In the genomic region with DNA sequence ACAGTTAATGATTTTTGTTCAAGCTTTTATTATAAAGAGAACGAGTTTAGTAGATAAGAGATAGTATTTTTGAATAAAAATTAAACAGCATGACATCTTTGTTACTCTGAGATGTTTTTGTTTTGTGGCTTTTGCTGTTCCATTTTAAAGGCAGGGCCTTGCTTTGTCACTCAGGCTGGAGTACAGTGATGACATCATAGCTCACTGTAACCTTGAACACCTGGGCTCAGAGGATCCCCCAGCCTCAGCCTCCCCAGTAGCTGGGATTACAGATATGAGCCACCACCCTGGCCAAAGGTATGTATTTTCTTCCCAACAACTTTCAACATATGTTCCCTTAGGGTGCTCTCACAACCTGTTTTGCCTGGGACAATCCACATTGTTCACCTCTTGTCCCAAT, we compare ENCODE assay signal across 28 cellular contexts.
"Had no signal": no experiment of that assay in that cellular context is flagged by ENCODE, and none has a peak within 500 bp of the region (broad histone marks: within the 10 kb centered on the region; RNA-seq: fewer than 3 reads in every experiment).

No MANE protein-coding gene starts in this region.

- H3K4me1 ChIP-seq: gastrocnemius medialis, left lung, psoas muscle, spleen, testis, tibial nerve, upper lobe of right lung, uterus had no signal

- H3K36me3 ChIP-seq: gastrocnemius medialis, left lung, ovary, spleen, tibial nerve, upper lobe of right lung, uterus had no signal

- H3K4me1 Mint-ChIP-seq: naive thymus-derived CD4-positive, alpha-beta T cell; nephron; stimulated activated memory B cell treated with anti-CD40 and anti-IgM and Interleukin-4, amounts not matched to agents 10 μg/mL and 1 μg/mL and 100 μg/mL, for 72 hours had no signal

- H3K27ac ChIP-seq: dorsolateral prefrontal cortex, epithelial cell of prostate, gastrocnemius medialis, left lung, ovary, psoas muscle, skin epidermis, spleen, testis, tibial nerve, upper lobe of right lung, uterus had no signal

- DNase-seq: dorsolateral prefrontal cortex; effector CD4-positive, alpha-beta T cell; foreskin fibroblast; gastrocnemius medialis; head of caudate nucleus; left cardiac atrium; left lung; mesenchymal stem cell; midbrain; naive thymus-derived CD4-positive, alpha-beta T cell; occipital lobe; ovary; posterior cingulate gyrus; psoas muscle; right cardiac atrium; spleen; stimulated activated CD4-positive, alpha-beta T cell treated with anti-CD3 and anti-CD28 coated beads, Interleukin-4, amount 100 ng/mL, for 4 hours; stimulated activated naive CD8-positive, alpha-beta T cell treated with anti-CD3 and anti-CD28 coated beads, Interleukin-15, Interleukin-2, amounts not matched to agents 100 U/mL and 50 U/mL, for 24 hours; substantia nigra; testis; upper lobe of right lung; uterus had no signal

- ATAC-seq: esophagus mucosa; gastrocnemius medialis; left cardiac atrium; left lung; naive thymus-derived CD4-positive, alpha-beta T cell; psoas muscle; right cardiac atrium; stimulated activated memory B cell treated with anti-CD40 and anti-IgM and Interleukin-4, amounts not matched to agents 10 μg/mL and 1 μg/mL and 100 μg/mL, for 72 hours; stimulated activated naive CD8-positive, alpha-beta T cell treated with anti-CD3 and anti-CD28 coated beads, Interleukin-15, Interleukin-2, amounts not matched to agents 100 U/mL and 50 U/mL, for 24 hours; upper lobe of right lung had no signal

- H3K9me3 ChIP-seq: gastrocnemius medialis, left lung, ovary, psoas muscle, spleen, testis, tibial nerve, upper lobe of right lung, uterus had no signal

- H3K4me3 Mint-ChIP-seq: naive thymus-derived CD4-positive, alpha-beta T cell; nephron; stimulated activated memory B cell treated with anti-CD40 and anti-IgM and Interleukin-4, amounts not matched to agents 10 μg/mL and 1 μg/mL and 100 μg/mL, for 72 hours had no signal

- H3K27me3 Mint-ChIP-seq: stimulated activated memory B cell treated with anti-CD40 and anti-IgM and Interleukin-4, amounts not matched to agents 10 μg/mL and 1 μg/mL and 100 μg/mL, for 72 hours had no signal

- H3K27me3 ChIP-seq: dorsolateral prefrontal cortex, gastrocnemius medialis, left lung, ovary, spleen, testis, tibial nerve, upper lobe of right lung, uterus had no signal

- H3K36me3 Mint-ChIP-seq: naive thymus-derived CD4-positive, alpha-beta T cell; stimulated activated memory B cell treated with anti-CD40 and anti-IgM and Interleukin-4, amounts not matched to agents 10 μg/mL and 1 μg/mL and 100 μg/mL, for 72 hours had no signal

- H3K9me3 Mint-ChIP-seq: nephron had no signal

- H3K4me3 ChIP-seq: dorsolateral prefrontal cortex, gastrocnemius medialis, left lung, ovary, psoas muscle, skin epidermis, spleen, testis, tibial nerve, upper lobe of right lung, uterus had no signal

- H3K27ac Mint-ChIP-seq: naive thymus-derived CD4-positive, alpha-beta T cell; nephron; stimulated activated memory B cell treated with anti-CD40 and anti-IgM and Interleukin-4, amounts not matched to agents 10 μg/mL and 1 μg/mL and 100 μg/mL, for 72 hours had no signal
